ENCODE assay signal across 14 cellular contexts in genomic region chr10:17851611-17852010, GRCh38. TPM values are rescaled to one million over a fixed set of nuclear protein-coding genes. Genes with fewer than 3 reads are reported as not detected.
DNase-seq lines count a peak whose midpoint lies in the region; ATAC-seq and TF ChIP-seq lines count a peak whose summit lies in the region.
"Had no signal": no experiment of that assay in that cellular context is flagged by ENCODE, and none has a peak within 500 bp of the region (broad histone marks: within the 10 kb centered on the region; RNA-seq: fewer than 3 reads in every experiment).

No MANE protein-coding gene starts in this region.

- ATAC-seq in Right ventricle myocardium inferior (no peak), right cardiac atrium (peak in 1 of 2 donors; percentile 11), upper lobe of right lung (peak; percentile 71), HG02571 (IDR thresholded peaks at IDR 0.05; ENCODE audit: unreplicated experiment) (no peak)
- no peak for ATAC-seq in CD8-positive, alpha-beta T cell

- no peak overlapping the region for H3K4me3 ChIP-seq in Peyer's patch
- H3K4me3 ChIP-seq in right cardiac atrium (ENCODE audit: low read length), result no peak overlapping the region
- no peak overlapping the region for H3K4me3 ChIP-seq in upper lobe of right lung
- no peak overlapping the region for H3K4me3 ChIP-seq in CD8-positive, alpha-beta T cell (ENCODE audit: low read depth, low read length)
- H3K4me3 ChIP-seq: esophagus muscularis mucosa, suprapubic skin had no signal

- H3K27me3 Mint-ChIP-seq in CD8-positive, alpha-beta T cell (ENCODE audit: low read depth), result peaks cover 2% of the 10 kb centered on the region

- H3K9me3 Mint-ChIP-seq in CD8-positive, alpha-beta T cell, result no peaks in the 10 kb centered on the region
- H3K9me3 Mint-ChIP-seq: brain; T-helper 1 cell treated with Interleukin-12 subunit alpha and Interleukin-12 subunit beta and Interleukin-4 antibody, amounts not matched to agents 30 μg/mL and 1 μg/mL, for 36 hours had no signal

- 15% methylated on average over 4 of the region's 4 CpGs for WGBS in right cardiac atrium

- no peaks in the 10 kb centered on the region for H3K4me1 ChIP-seq in Peyer's patch
- no peaks in the 10 kb centered on the region for H3K4me1 ChIP-seq in right cardiac atrium (ENCODE audit: control insufficient read depth, insufficient read depth, low read length)
- H3K4me1 ChIP-seq in upper lobe of right lung, result no peaks in the 10 kb centered on the region
- no peaks in the 10 kb centered on the region for H3K4me1 ChIP-seq in CD8-positive, alpha-beta T cell (ENCODE audit: insufficient read depth, low read length)
- H3K4me1 ChIP-seq: suprapubic skin had no signal

- POLR2A ChIA-PET in CD8-positive, alpha-beta T cell (lab: Charles Lee), result no interaction called here

- no peak for TF ChIP-seq POLR2A in Peyer's patch (IDR thresholded peaks at IDR 0.05)

- no peaks in the 10 kb centered on the region for H3K9me3 ChIP-seq in Peyer's patch
- H3K9me3 ChIP-seq in right cardiac atrium (ENCODE audit: control insufficient read depth, low read length), result no peaks in the 10 kb centered on the region
- H3K9me3 ChIP-seq in upper lobe of right lung, result no peaks in the 10 kb centered on the region
- no peaks in the 10 kb centered on the region for H3K9me3 ChIP-seq in CD8-positive, alpha-beta T cell (ENCODE audit: low read length)
- H3K9me3 ChIP-seq: esophagus muscularis mucosa, suprapubic skin had no signal

- CTCF ChIA-PET in CD8-positive, alpha-beta T cell (lab: Charles Lee), result no interaction called here

- no peak overlapping the region for H3K4me3 Mint-ChIP-seq in CD8-positive, alpha-beta T cell
- H3K4me3 Mint-ChIP-seq: brain; T-helper 1 cell treated with Interleukin-12 subunit alpha and Interleukin-12 subunit beta and Interleukin-4 antibody, amounts not matched to agents 30 μg/mL and 1 μg/mL, for 36 hours had no signal

- no peaks in the 10 kb centered on the region for H3K4me1 Mint-ChIP-seq in CD8-positive, alpha-beta T cell (ENCODE audit: low read depth)

- no peak for TF ChIP-seq CTCF in Peyer's patch (IDR thresholded peaks at IDR 0.05)
- TF ChIP-seq CTCF in upper lobe of right lung (IDR thresholded peaks at IDR 0.05), result no peak
- TF ChIP-seq CTCF in CD8-positive, alpha-beta T cell (IDR thresholded peaks at IDR 0.05), result no peak

- DNase-seq in Right ventricle myocardium inferior (ENCODE audit: missing footprints), result peak; percentile 86
- DNase-seq in cardiac septum (ENCODE audit: low spot score), result no peak
- DNase-seq in Peyer's patch, result peak in 2 of 3 donors; percentile 51 to 54
- DNase-seq in right cardiac atrium, result peak; percentile 56 to 85 (median 83)
- DNase-seq in upper lobe of right lung, result peak; percentile 79
- no peak for DNase-seq in CD8-positive, alpha-beta T cell
- no peak for DNase-seq in NCI-H1417 treated with DMSO at 0.1 percent for 48 hours (lab: John Stamatoyannopoulos, UW)
- DNase-seq: NCI-H2081 treated with DMSO at 0.1 percent for 48 hours; stimulated activated CD4-positive, alpha-beta T cell treated with anti-CD3 and anti-CD28 coated beads, Interleukin-4, amount 100 ng/mL, for 24 hours had no signal

- H3K27ac Mint-ChIP-seq in CD8-positive, alpha-beta T cell, result no peak overlapping the region
- H3K27ac Mint-ChIP-seq: brain; T-helper 1 cell treated with Interleukin-12 subunit alpha and Interleukin-12 subunit beta and Interleukin-4 antibody, amounts not matched to agents 30 μg/mL and 1 μg/mL, for 36 hours had no signal

- intact Hi-C loops in Right ventricle myocardium inferior (cut with DNase I) (no loop called here), cardiac septum (cut with DNase I) (no loop called here), right cardiac atrium (cut with DNase I) (no loop called here), upper lobe of right lung (cut with DNase I) (no loop called here)
- intact Hi-C loops in CD8-positive, alpha-beta T cell (cut with DNase I, micrococcal nuclease), result no loop called here

- H3K36me3 Mint-ChIP-seq in CD8-positive, alpha-beta T cell, result no peaks in the 10 kb centered on the region
- H3K36me3 Mint-ChIP-seq: brain had no signal

- H3K27me3 ChIP-seq in Peyer's patch, result no peaks in the 10 kb centered on the region
- no peaks in the 10 kb centered on the region for H3K27me3 ChIP-seq in right cardiac atrium (ENCODE audit: control insufficient read depth, insufficient read depth)
- no peaks in the 10 kb centered on the region for H3K27me3 ChIP-seq in upper lobe of right lung
- H3K27me3 ChIP-seq in CD8-positive, alpha-beta T cell (ENCODE audit: insufficient read depth, low read length), result no peaks in the 10 kb centered on the region
- H3K27me3 ChIP-seq: esophagus muscularis mucosa, suprapubic skin had no signal

- no peaks in the 10 kb centered on the region for H3K36me3 ChIP-seq in Peyer's patch
- no peaks in the 10 kb centered on the region for H3K36me3 ChIP-seq in upper lobe of right lung
- H3K36me3 ChIP-seq in CD8-positive, alpha-beta T cell (ENCODE audit: insufficient read depth, low read length), result no peaks in the 10 kb centered on the region
- H3K36me3 ChIP-seq: esophagus muscularis mucosa, suprapubic skin had no signal

- H3K27ac ChIP-seq in Peyer's patch, result no peak overlapping the region
- no peak overlapping the region for H3K27ac ChIP-seq in right cardiac atrium (ENCODE audit: low read length)
- H3K27ac ChIP-seq in upper lobe of right lung, result no peak overlapping the region
- no peak overlapping the region for H3K27ac ChIP-seq in CD8-positive, alpha-beta T cell (ENCODE audit: low read depth, low read length)
- H3K27ac ChIP-seq: esophagus muscularis mucosa, suprapubic skin had no signal

RNA-seq across cellular contexts. Expression of gene MRC1, which starts 42.5 kb away (rescaled TPM):
- total RNA-seq in Right ventricle myocardium inferior (38.3 TPM), cardiac septum (6.3 TPM), Peyer's patch (10 to 100 TPM in 2 of 4 donors, 1 to 10 TPM in 2; 8.1 to 22.0 (median 11.1) TPM), right cardiac atrium (10 to 100 TPM; 24.4 to 51.8 (median 41.4) TPM), upper lobe of right lung (370 TPM)
- polyA plus RNA-seq in right cardiac atrium, result 4.4 TPM
- total RNA-seq in CD8-positive, alpha-beta T cell, result not detected

Comparison
In these comparisons a context has a peak if more than half of its experiments do, and no peak if none do; other contexts are left out.
1. DNase-seq: peak in Right ventricle myocardium inferior (single experiment), Peyer's patch (2 of 3), right cardiac atrium (3 of 3) and upper lobe of right lung (single experiment); none in cardiac septum (single experiment), CD8-positive, alpha-beta T cell (0 of 7) and NCI-H1417 treated with DMSO at 0.1 percent for 48 hours (single experiment).